In the genomic region with DNA sequence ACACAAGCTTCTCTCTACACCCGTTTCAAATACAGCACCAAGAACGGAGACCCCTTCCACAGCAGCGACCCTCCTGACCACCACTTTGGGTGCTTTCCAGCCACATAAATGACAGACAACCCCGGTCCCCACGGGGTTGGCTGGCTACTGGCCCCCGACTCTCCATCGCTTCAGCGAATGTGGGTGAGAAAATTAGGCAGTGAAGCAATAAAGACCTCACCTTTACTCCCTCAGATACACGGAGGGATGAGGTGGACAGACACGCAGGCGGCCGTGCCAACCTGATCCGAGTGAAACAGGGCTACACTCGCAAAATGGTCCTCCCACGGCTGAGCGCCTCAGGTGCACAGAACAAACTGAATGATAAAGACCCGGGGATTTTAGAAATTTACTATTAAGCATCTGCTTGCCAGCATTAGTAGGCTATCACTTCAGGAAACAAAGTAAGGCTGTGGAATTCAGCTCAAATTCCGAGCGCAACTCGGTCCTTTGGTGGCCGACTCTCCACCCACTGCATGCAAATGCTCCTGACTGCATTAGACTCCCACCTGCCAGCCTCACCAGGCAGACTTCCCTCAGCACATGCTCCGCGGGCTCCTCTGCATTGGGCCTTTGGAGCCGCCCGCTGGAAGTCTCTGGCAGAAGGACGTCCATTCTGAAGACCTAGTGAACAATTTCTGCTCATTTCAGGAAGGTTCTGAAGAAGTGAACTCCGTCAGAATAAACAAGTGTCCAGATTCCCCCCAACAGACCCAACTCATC, we compare ENCODE assay signal across 1 cellular context.
TF ChIP-seq lines count a peak whose summit lies in the region.

No MANE protein-coding gene starts in this region.

TF ChIP-seq in A549, 52 proteins besides CTCF, POLR2A, EP300 and RAD21:
- TF ChIP-seq CHD2 (IDR thresholded peaks at IDR 0.05; ENCODE audit: low read length, partially characterized antibody) (no peak), GATA3 (IDR thresholded peaks at IDR 0.05; ENCODE audit: borderline replicate concordance) (no peak), EHF (CRISPR knock-in tag; IDR thresholded peaks at IDR 0.05) (no peak), CBX8 (IDR thresholded peaks at IDR 0.05) (no peak), FOXS1 (CRISPR knock-in tag; IDR thresholded peaks at IDR 0.05) (no peak), TP53 (CRISPR knock-in tag; IDR thresholded peaks at IDR 0.05) (no peak), JUN (IDR thresholded peaks at IDR 0.05) (no peak), RFX5 (IDR thresholded peaks at IDR 0.05) (no peak), ZSCAN20 (CRISPR knock-in tag; IDR thresholded peaks at IDR 0.05) (no peak), CBX2 (IDR thresholded peaks at IDR 0.05; ENCODE audit: borderline replicate concordance, low read depth) (no peak), ESRRA (IDR thresholded peaks at IDR 0.05; ENCODE audit: borderline replicate concordance, low read length) (no peak), NR3C1 (IDR thresholded peaks at IDR 0.05) (no peak), PHF8 (IDR thresholded peaks at IDR 0.05; ENCODE audit: borderline replicate concordance, low read depth) (no peak), NFE2L2 (conservative IDR thresholded peaks at IDR 0.05; ENCODE audit: low read length) (no peak), KDM5A (IDR thresholded peaks at IDR 0.05) (no peak)
- TF ChIP-seq, protein P1, sequence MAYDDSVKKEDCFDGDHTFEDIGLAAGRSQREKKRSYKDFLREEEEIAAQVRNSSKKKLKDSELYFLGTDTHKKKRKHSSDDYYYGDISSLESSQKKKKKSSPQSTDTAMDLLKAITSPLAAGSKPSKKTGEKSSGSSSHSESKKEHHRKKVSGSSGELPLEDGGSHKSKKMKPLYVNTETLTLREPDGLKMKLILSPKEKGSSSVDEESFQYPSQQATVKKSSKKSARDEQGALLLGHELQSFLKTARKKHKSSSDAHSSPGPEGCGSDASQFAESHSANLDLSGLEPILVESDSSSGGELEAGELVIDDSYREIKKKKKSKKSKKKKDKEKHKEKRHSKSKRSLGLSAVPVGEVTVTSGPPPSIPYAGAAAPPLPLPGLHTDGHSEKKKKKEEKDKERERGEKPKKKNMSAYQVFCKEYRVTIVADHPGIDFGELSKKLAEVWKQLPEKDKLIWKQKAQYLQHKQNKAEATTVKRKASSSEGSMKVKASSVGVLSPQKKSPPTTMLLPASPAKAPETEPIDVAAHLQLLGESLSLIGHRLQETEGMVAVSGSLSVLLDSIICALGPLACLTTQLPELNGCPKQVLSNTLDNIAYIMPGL (CRISPR knock-in tag; IDR thresholded peaks at IDR 0.05; ENCODE audit: borderline replicate concordance), result no peak
- TF ChIP-seq, protein P2, sequence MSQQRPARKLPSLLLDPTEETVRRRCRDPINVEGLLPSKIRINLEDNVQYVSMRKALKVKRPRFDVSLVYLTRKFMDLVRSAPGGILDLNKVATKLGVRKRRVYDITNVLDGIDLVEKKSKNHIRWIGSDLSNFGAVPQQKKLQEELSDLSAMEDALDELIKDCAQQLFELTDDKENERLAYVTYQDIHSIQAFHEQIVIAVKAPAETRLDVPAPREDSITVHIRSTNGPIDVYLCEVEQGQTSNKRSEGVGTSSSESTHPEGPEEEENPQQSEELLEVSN (IDR thresholded peaks at IDR 0.05; ENCODE audit: borderline replicate concordance, low read depth), result no peak
- TF ChIP-seq, protein P3, sequence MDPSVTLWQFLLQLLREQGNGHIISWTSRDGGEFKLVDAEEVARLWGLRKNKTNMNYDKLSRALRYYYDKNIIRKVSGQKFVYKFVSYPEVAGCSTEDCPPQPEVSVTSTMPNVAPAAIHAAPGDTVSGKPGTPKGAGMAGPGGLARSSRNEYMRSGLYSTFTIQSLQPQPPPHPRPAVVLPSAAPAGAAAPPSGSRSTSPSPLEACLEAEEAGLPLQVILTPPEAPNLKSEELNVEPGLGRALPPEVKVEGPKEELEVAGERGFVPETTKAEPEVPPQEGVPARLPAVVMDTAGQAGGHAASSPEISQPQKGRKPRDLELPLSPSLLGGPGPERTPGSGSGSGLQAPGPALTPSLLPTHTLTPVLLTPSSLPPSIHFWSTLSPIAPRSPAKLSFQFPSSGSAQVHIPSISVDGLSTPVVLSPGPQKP (IDR thresholded peaks at IDR 0.05; ENCODE audit: low read depth, low read length), result no peak
